In genomic region chr16:1073566-1074378, GRCh38 we compare ENCODE assay signal across 19 cellular contexts. TPM values are rescaled to one million over a fixed set of nuclear protein-coding genes. Genes with fewer than 3 reads are reported as not detected.
DNase-seq lines count a peak whose midpoint lies in the region; ATAC-seq and TF ChIP-seq lines count a peak whose summit lies in the region.
"Had no signal": no experiment of that assay in that cellular context is flagged by ENCODE, and none has a peak within 500 bp of the region (broad histone marks: within the 10 kb centered on the region; RNA-seq: fewer than 3 reads in every experiment).

No MANE protein-coding gene starts in this region.

- H3K27ac ChIP-seq in upper lobe of right lung: no peak overlapping the region
- no peak overlapping the region for H3K27ac ChIP-seq in CD8-positive, alpha-beta T cell (ENCODE audit: low read depth, low read length)
- H3K27ac ChIP-seq: adrenal gland, BLaER1, parathyroid adenoma had no signal

- peak; percentile 70 for ATAC-seq in left ventricle myocardium superior
- no peak for ATAC-seq in upper lobe of right lung
- no peak for ATAC-seq in CD8-positive, alpha-beta T cell
- ATAC-seq: effector memory CD8-positive, alpha-beta T cell; left lobe of liver had no signal

- CTCF ChIA-PET in CD8-positive, alpha-beta T cell (lab: Charles Lee): no interaction called here

- DNase-seq in HFF-Myc (ENCODE audit: extremely low read depth, low read depth) (no peak), left ventricle myocardium superior (peak; percentile 63), retinal pigment epithelial cell (ENCODE audit: low read depth) (no peak), hypothalamus (lab: John Stamatoyannopoulos, UW) (no peak), upper lobe of right lung (no peak)
- DNase-seq in CD8-positive, alpha-beta T cell: no peak
- DNase-seq: caudate nucleus; DMS 273 treated with DMSO at 0.1 percent for 48 hours; effector memory CD8-positive, alpha-beta T cell; NCI-H226; SIG-M5; T-helper 2 cell had no signal

- POLR2A ChIA-PET in CD8-positive, alpha-beta T cell (lab: Charles Lee): no interaction called here

- H3K4me3 ChIP-seq in HFF-Myc (replicated peaks; ENCODE audit: low read depth, low read length): no peak overlapping the region
- no peak overlapping the region for H3K4me3 ChIP-seq in WI38 (ENCODE audit: low read depth, low read length)
- H3K4me3 ChIP-seq in retinal pigment epithelial cell (ENCODE audit: low read length): no peak overlapping the region
- no peak overlapping the region for H3K4me3 ChIP-seq in upper lobe of right lung
- no peak overlapping the region for H3K4me3 ChIP-seq in CD8-positive, alpha-beta T cell (ENCODE audit: low read depth, low read length)
- H3K4me3 ChIP-seq: adrenal gland, BLaER1 had no signal

- no peaks in the 10 kb centered on the region for H3K36me3 Mint-ChIP-seq in CD8-positive, alpha-beta T cell

- TF ChIP-seq CTCF in HFF-Myc (IDR thresholded peaks at IDR 0.05; ENCODE audit: low read depth, low read length, missing control alignments) (peak; percentile 3), WI38 (IDR thresholded peaks at IDR 0.05; ENCODE audit: low read depth, low read length) (0 out of 2 replicates have a peak, but pooled peaks have one; percentile 14), retinal pigment epithelial cell (conservative IDR thresholded peaks at IDR 0.05; ENCODE audit: low read depth, low read length) (peak; percentile 33), upper lobe of right lung (IDR thresholded peaks at IDR 0.05) (no peak)
- TF ChIP-seq CTCF in CD8-positive, alpha-beta T cell (IDR thresholded peaks at IDR 0.05): no peak

- H3K36me3 ChIP-seq in upper lobe of right lung: no peaks in the 10 kb centered on the region
- no peaks in the 10 kb centered on the region for H3K36me3 ChIP-seq in CD8-positive, alpha-beta T cell (ENCODE audit: insufficient read depth, low read length)
- H3K36me3 ChIP-seq: adrenal gland, BLaER1 had no signal

- no peaks in the 10 kb centered on the region for H3K4me1 ChIP-seq in upper lobe of right lung
- no peaks in the 10 kb centered on the region for H3K4me1 ChIP-seq in CD8-positive, alpha-beta T cell (ENCODE audit: insufficient read depth, low read length)
- H3K4me1 ChIP-seq: parathyroid adenoma had no signal

- H3K4me3 Mint-ChIP-seq in CD8-positive, alpha-beta T cell: no peak overlapping the region
- H3K4me3 Mint-ChIP-seq: effector memory CD8-positive, alpha-beta T cell had no signal

- H3K4me1 Mint-ChIP-seq in CD8-positive, alpha-beta T cell (ENCODE audit: low read depth): no peaks in the 10 kb centered on the region

- H3K27me3 Mint-ChIP-seq in CD8-positive, alpha-beta T cell (ENCODE audit: low read depth): peaks cover 17% of the 10 kb centered on the region

- no peak overlapping the region for H3K27ac Mint-ChIP-seq in CD8-positive, alpha-beta T cell
- H3K27ac Mint-ChIP-seq: activated T-helper 2 cell treated with anti-CD3 and anti-CD28 coated beads, Interferon-gamma antibody, Interleukin-2, Interleukin-4, amounts not matched to agents 10 μg/mL and 5 μg/mL and 100 μg/mL, durations not matched to agents 14 hours and 24 hours and 36 hours; effector memory CD8-positive, alpha-beta T cell had no signal

- H3K27me3 ChIP-seq in upper lobe of right lung: peaks cover 56% of the 10 kb centered on the region
- no peaks in the 10 kb centered on the region for H3K27me3 ChIP-seq in CD8-positive, alpha-beta T cell (ENCODE audit: insufficient read depth, low read length)

- H3K9me3 ChIP-seq in upper lobe of right lung: no peaks in the 10 kb centered on the region
- no peaks in the 10 kb centered on the region for H3K9me3 ChIP-seq in CD8-positive, alpha-beta T cell (ENCODE audit: low read length)
- H3K9me3 ChIP-seq: adrenal gland, BLaER1 had no signal

- H3K9me3 Mint-ChIP-seq in CD8-positive, alpha-beta T cell: no peaks in the 10 kb centered on the region
- H3K9me3 Mint-ChIP-seq: activated T-helper 2 cell treated with anti-CD3 and anti-CD28 coated beads, Interferon-gamma antibody, Interleukin-2, Interleukin-4, amounts not matched to agents 10 μg/mL and 5 μg/mL and 100 μg/mL, durations not matched to agents 14 hours and 24 hours and 36 hours; effector memory CD8-positive, alpha-beta T cell had no signal

- intact Hi-C loops in left ventricle myocardium superior (cut with micrococcal nuclease) (no loop called here), upper lobe of right lung (cut with DNase I) (no loop called here)
- intact Hi-C loops in CD8-positive, alpha-beta T cell (cut with DNase I, micrococcal nuclease): no loop called here

RNA-seq across cellular contexts. Expression of gene SSTR5, which starts 1.2 kb away (rescaled TPM):
- total RNA-seq in left ventricle myocardium superior: 25.8 TPM
- not detected for total RNA-seq in upper lobe of right lung
- total RNA-seq in CD8-positive, alpha-beta T cell: not detected
- total RNA-seq: activated T-helper 2 cell treated with anti-CD3 and anti-CD28 coated beads, Interferon-gamma antibody, Interleukin-2, Interleukin-4, amounts not matched to agents 10 μg/mL and 5 μg/mL and 100 μg/mL, durations not matched to agents 14 hours and 24 hours and 36 hours; HT1080; left lobe of liver had no signal

RNA-seq across cellular contexts. Expression of gene C1QTNF8, which starts 22.3 kb away (rescaled TPM):
- not detected for total RNA-seq in left ventricle myocardium superior
- not detected for total RNA-seq in upper lobe of right lung
- not detected for total RNA-seq in CD8-positive, alpha-beta T cell
- total RNA-seq: activated T-helper 2 cell treated with anti-CD3 and anti-CD28 coated beads, Interferon-gamma antibody, Interleukin-2, Interleukin-4, amounts not matched to agents 10 μg/mL and 5 μg/mL and 100 μg/mL, durations not matched to agents 14 hours and 24 hours and 36 hours; HT1080; left lobe of liver had no signal

Comparison
In these comparisons a context has a peak if more than half of its experiments do, and no peak if none do; other contexts are left out.
1. CTCF ChIP-seq: peak in HFF-Myc (single experiment), WI38 (single experiment) and retinal pigment epithelial cell (single experiment); none in upper lobe of right lung (single experiment) and CD8-positive, alpha-beta T cell (single experiment).
2. RNA of gene SSTR5, which starts 1.2 kb away (total RNA-seq): 25.8 TPM in left ventricle myocardium superior (single experiment); not detected in upper lobe of right lung (single experiment) and not detected in CD8-positive, alpha-beta T cell; every median in the first group is over 10 times any median in the second.